Comparison of ENCODE assay signal across 31 cellular contexts in genomic region chr2:196499686-196500085, GRCh38.
"Had no signal": no experiment of that assay in that cellular context is flagged by ENCODE, and none has a peak within 500 bp of the region (broad histone marks: within the 10 kb centered on the region; RNA-seq: fewer than 3 reads in every experiment).

No MANE protein-coding gene starts in this region.

- DNase-seq: activated CD4-positive, alpha-beta memory T cell treated with anti-CD3 and anti-CD28 coated beads, Interleukin-2, amount 10 ng/mL, durations not matched to agents 7 days and 5 days; activated CD4-positive, alpha-beta T cell treated with anti-CD3 and anti-CD28 coated beads for 1 hour; activated CD4-positive, alpha-beta T cell treated with anti-CD3 and anti-CD28 coated beads for 36 hours; activated CD4-positive, alpha-beta T cell treated with anti-CD3 and anti-CD28 coated beads for 48 hours; activated CD4-positive, alpha-beta T cell treated with anti-CD3 and anti-CD28 coated beads, Interleukin-2, amount 10 ng/mL, durations not matched to agents 7 days and 5 days; activated CD4-positive, alpha-beta T cell treated with anti-CD3 and anti-CD28 coated beads, Interleukin-2, amount 50 U/mL, for 48 hours; activated CD4-positive, CD25-positive, alpha-beta regulatory T cell; activated CD8-positive, alpha-beta memory T cell treated with anti-CD3 and anti-CD28 coated beads for 24 hours; activated CD8-positive, alpha-beta memory T cell treated with anti-CD3 and anti-CD28 coated beads, Interleukin-2, amount 10 ng/mL, durations not matched to agents 7 days and 5 days; activated CD8-positive, alpha-beta memory T cell treated with anti-CD3 and anti-CD28 coated beads, Interleukin-2, amount 50 U/mL, for 48 hours; activated CD8-positive, alpha-beta T cell treated with anti-CD3 and anti-CD28 coated beads, Interleukin-2, amount 10 ng/mL, durations not matched to agents 7 days and 5 days; activated effector memory CD4-positive, alpha-beta T cell treated with Interleukin-2 at 50 U/mL for 16 hours; activated gamma-delta T cell; activated naive CD4-positive, alpha-beta T cell treated with anti-CD3 and anti-CD28 coated beads, Interleukin-2, amount 10 ng/mL, durations not matched to agents 7 days and 5 days; activated naive CD4-positive, alpha-beta T cell treated with Interleukin-2 at 50 U/mL for 16 hours; activated naive CD8-positive, alpha-beta T cell treated with anti-CD3 and anti-CD28 coated beads, Interleukin-2, amount 10 ng/mL, durations not matched to agents 7 days and 5 days; activated naive CD8-positive, alpha-beta T cell treated with anti-CD3 and anti-CD28 coated beads, Interleukin-2, amount 50 U/mL, for 24 hours; activated T-cell treated with anti-CD3 and anti-CD28 coated beads, Interleukin-2, amount 50 U/mL, for 24 hours; activated T-cell treated with anti-CD3 and anti-CD28 coated beads, Interleukin-2, amount 50 U/mL, for 48 hours; amygdala; anterior cingulate cortex; caudate nucleus; cerebellar nuclear complex; T-helper 1 cell; T-helper 2 cell; T-helper 9 cell; WERI-Rb-1 had no signal

- ATAC-seq: activated CD4-positive, alpha-beta T cell treated with anti-CD3 and anti-CD28 coated beads for 36 hours; activated CD4-positive, CD25-positive, alpha-beta regulatory T cell treated with anti-CD3 and anti-CD28 coated beads, Interleukin-2, amount 50 U/mL, for 24 hours; activated CD8-positive, alpha-beta memory T cell treated with anti-CD3 and anti-CD28 coated beads, Interleukin-2, amount 10 ng/mL, durations not matched to agents 7 days and 5 days; activated CD8-positive, alpha-beta T cell treated with anti-CD3 and anti-CD28 coated beads, Interleukin-2, amount 10 ng/mL, durations not matched to agents 7 days and 5 days; activated naive CD8-positive, alpha-beta T cell treated with anti-CD3 and anti-CD28 coated beads, Interleukin-2, amount 50 U/mL, for 24 hours; WTC11 had no signal

- H3K4me3 ChIP-seq: ascending aorta, cardiac muscle cell had no signal

- H3K36me3 ChIP-seq: ascending aorta, cardiac muscle cell, WERI-Rb-1 had no signal

- H3K27ac ChIP-seq: ascending aorta, cardiac muscle cell, WERI-Rb-1 had no signal

- H3K27me3 ChIP-seq: ascending aorta, cardiac muscle cell had no signal

- H3K4me1 ChIP-seq: ascending aorta had no signal
